Comparison of ENCODE assay signal across 1 cellular context in genomic region chr22:22450343-22450839, GRCh38.
TF ChIP-seq lines count a peak whose summit lies in the region.

No MANE protein-coding gene starts in this region.

TF ChIP-seq in K562, 482 proteins besides CTCF, POLR2A, EP300 and RAD21 (continued from another document):
- no peak for TF ChIP-seq PBX2 (CRISPR knock-in tag; IDR thresholded peaks at IDR 0.05; ENCODE audit: low read depth)
- TF ChIP-seq PBX2 (tag; conservative IDR thresholded peaks at IDR 0.05; ENCODE audit: low read depth), result 0 out of 2 replicates have a peak, but pooled peaks have one; percentile 33
- no peak for TF ChIP-seq ZNF75A (CRISPR knock-in tag; IDR thresholded peaks at IDR 0.05)
- TF ChIP-seq ZFP91 (CRISPR knock-in tag; IDR thresholded peaks at IDR 0.05), result no peak
- TF ChIP-seq SMAD2 (IDR thresholded peaks at IDR 0.05; ENCODE audit: low read depth, low read length), result 0 out of 2 replicates have a peak, but pooled peaks have one; percentile 14
- TF ChIP-seq TCF3 (CRISPR knock-in tag; IDR thresholded peaks at IDR 0.05), result no peak
- TF ChIP-seq MCM3 (IDR thresholded peaks at IDR 0.05), result no peak
- TF ChIP-seq CREBBP (IDR thresholded peaks at IDR 0.05; ENCODE audit: low read depth, low read length), result no peak
- 0 out of 2 replicates have a peak, but pooled peaks have one; percentile 13 for TF ChIP-seq HDAC6 (IDR thresholded peaks at IDR 0.05; ENCODE audit: low read depth, low read length)
- TF ChIP-seq MED1 (CRISPR knock-in tag; IDR thresholded peaks at IDR 0.05; ENCODE audit: borderline replicate concordance), result 0 out of 2 replicates have a peak, but pooled peaks have one; percentile 65
- TF ChIP-seq CHCHD3 (CRISPR knock-in tag; IDR thresholded peaks at IDR 0.05), result no peak
- TF ChIP-seq ARNT (IDR thresholded peaks at IDR 0.05), result no peak
- no peak for TF ChIP-seq YBX1 (IDR thresholded peaks at IDR 0.05)
- no peak for TF ChIP-seq PATZ1 (CRISPR knock-in tag; IDR thresholded peaks at IDR 0.05; ENCODE audit: borderline replicate concordance)
- TF ChIP-seq SP1 (CRISPR knock-in tag; IDR thresholded peaks at IDR 0.05), result no peak
- TF ChIP-seq TAF1 (IDR thresholded peaks at IDR 0.05; ENCODE audit: control insufficient read depth, extremely low read depth, insufficient read depth, low read length, severe bottlenecking), result no peak
- TF ChIP-seq PHF20 (IDR thresholded peaks at IDR 0.05; ENCODE audit: partially characterized antibody), result no peak
- no peak for TF ChIP-seq ID3 (CRISPR knock-in tag; IDR thresholded peaks at IDR 0.05)
- no peak for TF ChIP-seq ID3 (tag; IDR thresholded peaks at IDR 0.05)
- no peak for TF ChIP-seq CHD1 (IDR thresholded peaks at IDR 0.05; ENCODE audit: low read length)
- TF ChIP-seq HOMEZ (CRISPR knock-in tag; IDR thresholded peaks at IDR 0.05), result 0 out of 2 replicates have a peak, but pooled peaks have one; percentile 23
- TF ChIP-seq JUNB (CRISPR knock-in tag; conservative IDR thresholded peaks at IDR 0.05), result 0 out of 2 replicates have a peak, but pooled peaks have one; percentile 1
- 0 out of 2 replicates have a peak, but pooled peaks have one; percentile 4 for TF ChIP-seq GATA2 (CRISPR knock-in tag; IDR thresholded peaks at IDR 0.05)
- TF ChIP-seq ZNF41 (CRISPR knock-in tag; conservative IDR thresholded peaks at IDR 0.05), result no peak
- peak; percentile 61 for TF ChIP-seq USF1 (CRISPR knock-in tag; IDR thresholded peaks at IDR 0.05)
- TF ChIP-seq ARID3B (CRISPR knock-in tag; IDR thresholded peaks at IDR 0.05; ENCODE audit: borderline replicate concordance), result 0 out of 2 replicates have a peak, but pooled peaks have one; percentile 77
- no peak for TF ChIP-seq JUND (IDR thresholded peaks at IDR 0.05; ENCODE audit: borderline replicate concordance, low read depth, low read length)
- no peak for TF ChIP-seq JUND (tag; IDR thresholded peaks at IDR 0.05; ENCODE audit: borderline replicate concordance, low read depth, low read length)
- no peak for TF ChIP-seq ETS2 (tag; IDR thresholded peaks at IDR 0.05; ENCODE audit: borderline replicate concordance, poor library complexity, severe bottlenecking)
- TF ChIP-seq EGR1 (conservative IDR thresholded peaks at IDR 0.05), result no peak
- no peak for TF ChIP-seq XRCC5 (IDR thresholded peaks at IDR 0.05; ENCODE audit: low read depth, low read length)
- peak; percentile 100 for TF ChIP-seq ZNF766 (CRISPR knock-in tag; conservative IDR thresholded peaks at IDR 0.05)
- no peak for TF ChIP-seq TCF7 (IDR thresholded peaks at IDR 0.05; ENCODE audit: borderline replicate concordance)
- 0 out of 2 replicates have a peak, but pooled peaks have one; percentile 14 for TF ChIP-seq PRMT5 (CRISPR knock-in tag; IDR thresholded peaks at IDR 0.05)
- no peak for TF ChIP-seq STAT5B (CRISPR knock-in tag; IDR thresholded peaks at IDR 0.05)
- no peak for TF ChIP-seq PPARD (CRISPR knock-in tag; IDR thresholded peaks at IDR 0.05)
- TF ChIP-seq ZNF280B (CRISPR knock-in tag; IDR thresholded peaks at IDR 0.05), result no peak
- TF ChIP-seq STAG1 (CRISPR knock-in tag; IDR thresholded peaks at IDR 0.05; ENCODE audit: borderline replicate concordance), result 0 out of 2 replicates have a peak, but pooled peaks have one; percentile 14
- no peak for TF ChIP-seq ILK (tag; IDR thresholded peaks at IDR 0.05; ENCODE audit: borderline replicate concordance, low read depth)
- TF ChIP-seq TFE3 (CRISPR knock-in tag; IDR thresholded peaks at IDR 0.05), result peak; percentile 35
- no peak for TF ChIP-seq ATF3 (IDR thresholded peaks at IDR 0.05)
- TF ChIP-seq ATF3 (CRISPR knock-in tag; conservative IDR thresholded peaks at IDR 0.05), result peak; percentile 74; the same call in 1 of the 2 replicates
- 0 out of 2 replicates have a peak, but pooled peaks have one; percentile 14 for TF ChIP-seq TAF7 (tag; IDR thresholded peaks at IDR 0.05)
- 0 out of 2 replicates have a peak, but pooled peaks have one; percentile 37 for TF ChIP-seq CBFB (CRISPR knock-in tag; IDR thresholded peaks at IDR 0.05)
- peak; percentile 50; the same call in 1 of the 2 replicates for TF ChIP-seq GMEB1 (CRISPR knock-in tag; IDR thresholded peaks at IDR 0.05)
